In the genomic region with DNA sequence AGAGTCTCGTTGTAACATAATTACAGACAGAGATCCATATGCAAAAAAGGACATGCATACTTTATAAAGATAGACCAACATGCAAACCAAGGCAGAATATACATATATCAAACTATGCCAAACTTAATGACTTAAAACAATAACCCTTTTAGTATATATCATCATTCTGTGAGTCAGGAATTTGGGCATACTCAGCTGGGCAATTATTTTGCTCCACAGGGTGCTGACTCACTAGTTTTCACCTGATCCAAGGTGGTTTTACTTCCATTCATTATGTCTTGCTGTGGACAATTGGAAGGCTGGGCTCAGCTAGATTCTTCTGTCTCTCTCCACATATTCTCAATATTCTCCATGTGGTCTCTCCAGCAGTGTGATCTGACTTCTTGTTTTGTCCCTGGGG, we compare ENCODE assay signal across 16 cellular contexts. TPM values are rescaled to one million over a fixed set of nuclear protein-coding genes. Genes with fewer than 3 reads are reported as not detected.
DNase-seq lines count a peak whose midpoint lies in the region; ATAC-seq and TF ChIP-seq lines count a peak whose summit lies in the region.
"Had no signal": no experiment of that assay in that cellular context is flagged by ENCODE, and none has a peak within 500 bp of the region (broad histone marks: within the 10 kb centered on the region; RNA-seq: fewer than 3 reads in every experiment).

No MANE protein-coding gene starts in this region.

- no peak for TF ChIP-seq CTCF in foreskin keratinocyte (conservative IDR thresholded peaks at IDR 0.05)

- H3K4me1 ChIP-seq in foreskin keratinocyte = no peaks in the 10 kb centered on the region
- H3K4me1 ChIP-seq: BLaER1 treated with 17β-estradiol and CSF1 and Interleukin-3, amounts not matched to agents 10 nM and 100 nM had no signal

- peaks cover 21% of the 10 kb centered on the region for H3K27me3 ChIP-seq in foreskin keratinocyte
- H3K27me3 ChIP-seq: BLaER1 treated with 17β-estradiol and CSF1 and Interleukin-3, amounts not matched to agents 10 nM and 100 nM had no signal

- no peak overlapping the region for H3K27ac ChIP-seq in foreskin keratinocyte
- H3K27ac ChIP-seq: BLaER1 treated with 17β-estradiol and CSF1 and Interleukin-3, amounts not matched to agents 10 nM and 100 nM had no signal

- ATAC-seq in foreskin keratinocyte = peak; percentile 75
- no peak for ATAC-seq in HG03442 (IDR thresholded peaks at IDR 0.05; ENCODE audit: unreplicated experiment)
- ATAC-seq: CD8-positive, alpha-beta T cell; HCT116 had no signal

- DNase-seq in HT1080 (ENCODE audit: low read depth) (peak; percentile 13), NCI-H526 treated with DMSO at 0.1 percent for 48 hours (lab: John Stamatoyannopoulos, UW) (peak; percentile 62), foreskin keratinocyte (peak; percentile 16 to 39), renal cortical epithelial cell (ENCODE audit: low read depth) (peak; percentile 26), NCI-H748 treated with DMSO at 0.1 percent for 48 hours (lab: John Stamatoyannopoulos, UW) (no peak), hepatic stellate cell (ENCODE audit: low spot score) (no peak)
- DNase-seq: Calu3; CD8-positive, alpha-beta T cell; DMS79 treated with DMSO at 0.1 percent for 48 hours; GF-D8; GOT3; H7; HFFc6 had no signal

RNA-seq across cellular contexts. Expression of a gene that starts 41.2 kb away (rescaled TPM):
- total RNA-seq in HT1080 (2014; rRNA removed; shearing (Covaris generic)) = 14.6 and 21.0 TPM in 2 replicates
- polyA plus RNA-seq in HT1080 (2015; cell fraction: cytosol; rRNA removed) = 22.8 and 25.8 TPM in 2 replicates
- polyA plus RNA-seq in HT1080 (2015; cell fraction: nucleus; rRNA removed) = 77.2 and 84.6 TPM in 2 replicates
- 16.8 and 17.2 TPM in 2 replicates for total RNA-seq in foreskin keratinocyte
- 8.0 and 9.2 TPM in 2 replicates for polyA plus RNA-seq in foreskin keratinocyte
- 36.8 and 59.7 TPM in 2 replicates for total RNA-seq in renal cortical epithelial cell

Comparison
In these comparisons a context has a peak if more than half of its experiments do, and no peak if none do; other contexts are left out.
1. DNase-seq: peak in HT1080 (single experiment), NCI-H526 treated with DMSO at 0.1 percent for 48 hours (single experiment), foreskin keratinocyte (2 of 2) and renal cortical epithelial cell (single experiment); none in NCI-H748 treated with DMSO at 0.1 percent for 48 hours (single experiment) and hepatic stellate cell (single experiment).